Comparison of ENCODE assay signal across 3 cellular contexts in the genomic region with DNA sequence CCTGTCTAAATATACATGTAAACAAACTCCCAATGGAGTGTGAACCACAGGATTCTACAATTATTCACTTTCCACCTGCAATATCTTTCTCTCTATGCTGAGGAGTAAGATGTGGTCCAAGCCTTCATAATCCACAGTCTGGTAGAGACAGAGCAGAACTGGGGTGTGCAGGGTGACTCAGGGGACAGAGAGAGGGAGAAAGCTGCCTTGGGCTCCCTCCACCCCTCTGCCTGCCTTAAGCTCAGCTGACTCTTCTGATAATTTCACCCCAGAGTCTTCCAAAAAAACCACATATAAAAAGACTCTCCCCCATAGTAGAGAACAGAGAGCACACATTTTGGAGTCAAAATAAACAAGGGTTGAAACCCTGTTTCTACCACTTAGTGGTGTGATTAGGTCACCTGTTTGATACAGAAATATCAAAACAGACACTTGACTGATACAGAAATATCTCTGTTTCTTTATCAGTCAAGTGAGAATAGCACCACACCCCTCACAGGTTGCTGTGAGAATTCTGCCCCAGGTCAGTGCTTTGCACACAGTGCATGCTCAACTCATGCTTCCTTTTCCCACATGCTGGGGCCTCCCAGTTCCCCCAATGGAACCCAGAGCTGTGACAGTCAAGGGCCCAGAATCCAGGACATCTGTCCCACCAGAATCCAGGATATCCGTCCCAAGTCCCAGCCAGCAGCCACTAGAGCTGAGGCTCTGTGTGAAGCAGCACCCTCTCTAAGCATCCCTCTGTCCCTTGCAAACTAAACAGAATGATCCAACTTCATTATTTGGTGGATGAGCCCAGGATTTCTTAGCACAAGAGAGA.
A peak's percentile ranks its signal among the peaks of the same experiment; 100 is the strongest.
TF ChIP-seq lines count a peak whose summit lies in the region.

No MANE protein-coding gene starts in this region.

TF ChIP-seq in liver, 16 proteins besides CTCF, POLR2A, EP300 and RAD21:
- TF ChIP-seq ATF3 (IDR thresholded peaks at IDR 0.05) (no peak), TAF1 (conservative IDR thresholded peaks at IDR 0.05) (no peak), EGR1 (IDR thresholded peaks at IDR 0.05; ENCODE audit: low read depth in 2 of 2) (no peak), HNF4A (conservative IDR thresholded peaks at IDR 0.05) (no peak), SP1 (IDR thresholded peaks at IDR 0.05) (no peak), YY1 (IDR thresholded peaks at IDR 0.05) (no peak), ZBTB33 (IDR thresholded peaks at IDR 0.05) (no peak), GABPA (IDR thresholded peaks at IDR 0.05 in 1 of 2, conservative IDR thresholded peaks at IDR 0.05 in 1 of 2) (no peak), HNF4G (IDR thresholded peaks at IDR 0.05) (no peak)

TF ChIP-seq in HepG2, 621 proteins besides CTCF, POLR2A, EP300 and RAD21 (continues in another document):
- no peak for TF ChIP-seq ZNF160 (CRISPR knock-in tag; IDR thresholded peaks at IDR 0.05)
- no peak for TF ChIP-seq MNT (IDR thresholded peaks at IDR 0.05)
- TF ChIP-seq KLF16 (CRISPR knock-in tag; IDR thresholded peaks at IDR 0.05): no peak
- TF ChIP-seq, protein P1, sequence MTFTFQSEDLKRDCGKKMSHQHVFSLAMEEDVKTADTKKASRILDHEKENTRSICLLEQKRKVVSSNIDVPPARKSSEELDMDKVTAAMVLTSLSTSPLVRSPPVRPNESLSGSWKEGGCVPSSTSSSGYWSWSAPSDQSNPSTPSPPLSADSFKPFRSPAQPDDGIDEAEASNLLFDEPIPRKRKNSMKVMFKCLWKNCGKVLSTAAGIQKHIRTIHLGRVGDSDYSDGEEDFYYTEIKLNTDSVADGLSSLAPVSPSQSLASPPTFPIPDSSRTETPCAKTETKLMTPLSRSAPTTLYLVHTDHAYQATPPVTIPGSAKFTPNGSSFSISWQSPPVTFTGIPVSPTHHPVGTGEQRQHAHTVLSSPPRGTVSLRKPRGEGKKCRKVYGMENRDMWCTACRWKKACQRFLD (CRISPR knock-in tag; IDR thresholded peaks at IDR 0.05; ENCODE audit: borderline replicate concordance): no peak
- TF ChIP-seq ZNF567 (CRISPR knock-in tag; IDR thresholded peaks at IDR 0.05; ENCODE audit: borderline replicate concordance): no peak
- TF ChIP-seq RBFOX2 (IDR thresholded peaks at IDR 0.05; ENCODE audit: low read depth, low read length): no peak
- TF ChIP-seq, protein P2, sequence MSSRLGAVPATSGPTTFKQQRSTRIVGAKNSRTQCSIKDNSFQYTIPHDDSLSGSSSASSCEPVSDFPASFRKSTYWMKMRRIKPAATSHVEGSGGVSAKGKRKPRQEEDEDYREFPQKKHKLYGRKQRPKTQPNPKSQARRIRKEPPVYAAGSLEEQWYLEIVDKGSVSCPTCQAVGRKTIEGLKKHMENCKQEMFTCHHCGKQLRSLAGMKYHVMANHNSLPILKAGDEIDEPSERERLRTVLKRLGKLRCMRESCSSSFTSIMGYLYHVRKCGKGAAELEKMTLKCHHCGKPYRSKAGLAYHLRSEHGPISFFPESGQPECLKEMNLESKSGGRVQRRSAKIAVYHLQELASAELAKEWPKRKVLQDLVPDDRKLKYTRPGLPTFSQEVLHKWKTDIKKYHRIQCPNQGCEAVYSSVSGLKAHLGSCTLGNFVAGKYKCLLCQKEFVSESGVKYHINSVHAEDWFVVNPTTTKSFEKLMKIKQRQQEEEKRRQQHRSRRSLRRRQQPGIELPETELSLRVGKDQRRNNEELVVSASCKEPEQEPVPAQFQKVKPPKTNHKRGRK (CRISPR knock-in tag; IDR thresholded peaks at IDR 0.05): no peak
- no peak for TF ChIP-seq ZNF337 (CRISPR knock-in tag; IDR thresholded peaks at IDR 0.05; ENCODE audit: borderline replicate concordance, low read depth)
- TF ChIP-seq SRSF9 (IDR thresholded peaks at IDR 0.05; ENCODE audit: borderline replicate concordance, insufficient read depth, low read depth, low read length, poor library complexity, severe bottlenecking): no peak
- TF ChIP-seq ZNF354B (CRISPR knock-in tag; IDR thresholded peaks at IDR 0.05): no peak
- TF ChIP-seq ARNT2 (CRISPR knock-in tag; IDR thresholded peaks at IDR 0.05; ENCODE audit: low read depth): no peak
- TF ChIP-seq ETV5 (CRISPR knock-in tag; IDR thresholded peaks at IDR 0.05; ENCODE audit: borderline replicate concordance): no peak
- TF ChIP-seq ERF (CRISPR knock-in tag; IDR thresholded peaks at IDR 0.05): no peak
- TF ChIP-seq, protein P3, sequence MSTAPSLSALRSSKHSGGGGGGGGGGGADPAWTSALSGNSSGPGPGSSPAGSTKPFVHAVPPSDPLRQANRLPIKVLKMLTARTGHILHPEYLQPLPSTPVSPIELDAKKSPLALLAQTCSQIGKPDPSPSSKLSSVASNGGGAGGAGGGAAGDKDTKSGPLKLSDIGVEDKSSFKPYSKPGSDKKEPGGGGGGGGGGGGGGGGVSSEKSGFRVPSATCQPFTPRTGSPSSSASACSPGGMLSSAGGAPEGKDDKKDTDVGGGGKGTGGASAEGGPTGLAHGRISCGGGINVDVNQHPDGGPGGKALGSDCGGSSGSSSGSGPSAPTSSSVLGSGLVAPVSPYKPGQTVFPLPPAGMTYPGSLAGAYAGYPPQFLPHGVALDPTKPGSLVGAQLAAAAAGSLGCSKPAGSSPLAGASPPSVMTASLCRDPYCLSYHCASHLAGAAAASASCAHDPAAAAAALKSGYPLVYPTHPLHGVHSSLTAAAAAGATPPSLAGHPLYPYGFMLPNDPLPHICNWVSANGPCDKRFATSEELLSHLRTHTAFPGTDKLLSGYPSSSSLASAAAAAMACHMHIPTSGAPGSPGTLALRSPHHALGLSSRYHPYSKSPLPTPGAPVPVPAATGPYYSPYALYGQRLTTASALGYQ (CRISPR knock-in tag; IDR thresholded peaks at IDR 0.05): no peak
- TF ChIP-seq ZNF292 (CRISPR knock-in tag; IDR thresholded peaks at IDR 0.05; ENCODE audit: borderline replicate concordance, low read depth): no peak
- TF ChIP-seq NFIB (CRISPR knock-in tag; IDR thresholded peaks at IDR 0.05; ENCODE audit: borderline replicate concordance): no peak
- no peak for TF ChIP-seq GPN1 (CRISPR knock-in tag; IDR thresholded peaks at IDR 0.05; ENCODE audit: borderline replicate concordance)
- no peak for TF ChIP-seq SP2 (CRISPR knock-in tag; IDR thresholded peaks at IDR 0.05)
- TF ChIP-seq, protein P4, sequence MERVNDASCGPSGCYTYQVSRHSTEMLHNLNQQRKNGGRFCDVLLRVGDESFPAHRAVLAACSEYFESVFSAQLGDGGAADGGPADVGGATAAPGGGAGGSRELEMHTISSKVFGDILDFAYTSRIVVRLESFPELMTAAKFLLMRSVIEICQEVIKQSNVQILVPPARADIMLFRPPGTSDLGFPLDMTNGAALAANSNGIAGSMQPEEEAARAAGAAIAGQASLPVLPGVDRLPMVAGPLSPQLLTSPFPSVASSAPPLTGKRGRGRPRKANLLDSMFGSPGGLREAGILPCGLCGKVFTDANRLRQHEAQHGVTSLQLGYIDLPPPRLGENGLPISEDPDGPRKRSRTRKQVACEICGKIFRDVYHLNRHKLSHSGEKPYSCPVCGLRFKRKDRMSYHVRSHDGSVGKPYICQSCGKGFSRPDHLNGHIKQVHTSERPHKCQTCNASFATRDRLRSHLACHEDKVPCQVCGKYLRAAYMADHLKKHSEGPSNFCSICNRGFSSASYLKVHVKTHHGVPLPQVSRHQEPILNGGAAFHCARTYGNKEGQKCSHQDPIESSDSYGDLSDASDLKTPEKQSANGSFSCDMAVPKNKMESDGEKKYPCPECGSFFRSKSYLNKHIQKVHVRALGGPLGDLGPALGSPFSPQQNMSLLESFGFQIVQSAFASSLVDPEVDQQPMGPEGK (CRISPR knock-in tag; IDR thresholded peaks at IDR 0.05): no peak

TF ChIP-seq in GM12878, 131 proteins besides CTCF, POLR2A, EP300 and RAD21 (continues in another document):
- peak; percentile 60 for TF ChIP-seq RELB (IDR thresholded peaks at IDR 0.05; ENCODE audit: low read depth)
- peak; percentile 62 to 64; a peak in 2 of 4 replicates for TF ChIP-seq BHLHE40 (IDR thresholded peaks at IDR 0.05; ENCODE audit: borderline replicate concordance in 1 of 2, low read depth in 2 of 2, low read length in 1 of 2)
- TF ChIP-seq NFXL1 (IDR thresholded peaks at IDR 0.05; ENCODE audit: borderline replicate concordance): no peak
- TF ChIP-seq SKIL (IDR thresholded peaks at IDR 0.05; ENCODE audit: low read depth, poor library complexity, severe bottlenecking): peak; percentile 75
- TF ChIP-seq BRCA1 (IDR thresholded peaks at IDR 0.05; ENCODE audit: low read depth, low read length): no peak
- no peak for TF ChIP-seq E4F1 (IDR thresholded peaks at IDR 0.05; ENCODE audit: borderline replicate concordance, partially characterized antibody)
- TF ChIP-seq HDAC6 (IDR thresholded peaks at IDR 0.05; ENCODE audit: unreplicated experiment): no peak
- peak; percentile 54; the same call in 1 of the 2 replicates for TF ChIP-seq ZNF24 (IDR thresholded peaks at IDR 0.05)
- TF ChIP-seq MEF2B (IDR thresholded peaks at IDR 0.05; ENCODE audit: partially characterized antibody, poor library complexity, severe bottlenecking): peak; percentile 60
- no peak for TF ChIP-seq FOS (IDR thresholded peaks at IDR 0.05; ENCODE audit: borderline replicate concordance, extremely low read depth, insufficient read length)
- peak; percentile 50; the same call in 1 of the 2 replicates for TF ChIP-seq IKZF1 (conservative IDR thresholded peaks at IDR 0.05)
- TF ChIP-seq, protein P5, sequence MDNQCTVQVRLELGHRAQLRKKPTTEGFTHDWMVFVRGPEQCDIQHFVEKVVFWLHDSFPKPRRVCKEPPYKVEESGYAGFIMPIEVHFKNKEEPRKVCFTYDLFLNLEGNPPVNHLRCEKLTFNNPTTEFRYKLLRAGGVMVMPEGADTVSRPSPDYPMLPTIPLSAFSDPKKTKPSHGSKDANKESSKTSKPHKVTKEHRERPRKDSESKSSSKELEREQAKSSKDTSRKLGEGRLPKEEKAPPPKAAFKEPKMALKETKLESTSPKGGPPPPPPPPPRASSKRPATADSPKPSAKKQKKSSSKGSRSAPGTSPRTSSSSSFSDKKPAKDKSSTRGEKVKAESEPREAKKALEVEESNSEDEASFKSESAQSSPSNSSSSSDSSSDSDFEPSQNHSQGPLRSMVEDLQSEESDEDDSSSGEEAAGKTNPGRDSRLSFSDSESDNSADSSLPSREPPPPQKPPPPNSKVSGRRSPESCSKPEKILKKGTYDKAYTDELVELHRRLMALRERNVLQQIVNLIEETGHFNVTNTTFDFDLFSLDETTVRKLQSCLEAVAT (IDR thresholded peaks at IDR 0.05): 0 out of 2 replicates have a peak, but pooled peaks have one; percentile 43
- peak; percentile 12; the same call in 1 of the 2 replicates for TF ChIP-seq ATF7 (IDR thresholded peaks at IDR 0.05; ENCODE audit: low read depth)
- peak; percentile 42; the same call in 1 of the 2 replicates for TF ChIP-seq GATAD2B (conservative IDR thresholded peaks at IDR 0.05; ENCODE audit: low read depth)
- peak; percentile 31; the same call in 1 of the 2 replicates for TF ChIP-seq RUNX3 (IDR thresholded peaks at IDR 0.05; ENCODE audit: low read length)
- 0 out of 2 replicates have a peak, but pooled peaks have one; percentile 15 for TF ChIP-seq POLR2AphosphoS2 (IDR thresholded peaks at IDR 0.05; ENCODE audit: low read depth, low read length)
- peak; percentile 34; the same call in 1 of the 2 replicates for TF ChIP-seq NFIC (IDR thresholded peaks at IDR 0.05; ENCODE audit: low read depth, low read length)
- no peak for TF ChIP-seq ZSCAN29 (IDR thresholded peaks at IDR 0.05)
- TF ChIP-seq PAX5 (IDR thresholded peaks at IDR 0.05; ENCODE audit: borderline replicate concordance, low read depth, low read length): 0 out of 2 replicates have a peak, but pooled peaks have one; percentile 23
- peak; percentile 54 for TF ChIP-seq SMAD1 (IDR thresholded peaks at IDR 0.05; ENCODE audit: low read depth, partially characterized antibody)
- no peak for TF ChIP-seq PAX8 (IDR thresholded peaks at IDR 0.05)
